ENCODE assay signal across 15 cellular contexts in genomic region chr14:91117960-91118359, GRCh38. TPM values are rescaled to one million over a fixed set of nuclear protein-coding genes. Genes with fewer than 3 reads are reported as not detected.
DNase-seq lines count a peak whose midpoint lies in the region; ATAC-seq and TF ChIP-seq lines count a peak whose summit lies in the region.
"Had no signal": no experiment of that assay in that cellular context is flagged by ENCODE, and none has a peak within 500 bp of the region (broad histone marks: within the 10 kb centered on the region; RNA-seq: fewer than 3 reads in every experiment).

No MANE protein-coding gene starts in this region.

- H3K9me3 Mint-ChIP-seq in activated CD8-positive, alpha-beta T cell treated with anti-CD3 and anti-CD28 coated beads for 36 hours: peaks cover 2% of the 10 kb centered on the region

- H3K4me1 ChIP-seq in right cardiac atrium (ENCODE audit: control insufficient read depth, insufficient read depth, low read length) (peaks cover 17% of the 10 kb centered on the region), esophagus muscularis mucosa (peaks cover 60 to 95% (median 88%) of the 10 kb centered on the region in 4 donors), spleen (peaks cover 26 to 95% (median 53%) of the 10 kb centered on the region in 6 donors)

- H3K36me3 Mint-ChIP-seq in activated CD8-positive, alpha-beta T cell treated with anti-CD3 and anti-CD28 coated beads for 36 hours (ENCODE audit: low read depth): peaks cover 60% of the 10 kb centered on the region

- H3K27me3 Mint-ChIP-seq in activated CD8-positive, alpha-beta T cell treated with anti-CD3 and anti-CD28 coated beads for 36 hours: no peaks in the 10 kb centered on the region

- H3K4me3 ChIP-seq in right cardiac atrium (ENCODE audit: low read length) (no peak overlapping the region), esophagus muscularis mucosa (no peak overlapping the region), spleen (no peak overlapping the region)
- H3K4me3 ChIP-seq: MG63, neural progenitor cell, thoracic aorta had no signal

- no peak overlapping the region for H3K27ac ChIP-seq in right cardiac atrium (ENCODE audit: low read length)
- peak overlapping the region in 3 of 4 donors; percentile 92 to 98 (median 97) for H3K27ac ChIP-seq in esophagus muscularis mucosa (replicated peaks in 1 of 4)
- peak overlapping the region in 3 of 8 donors; percentile 96 to 98 (median 97) for H3K27ac ChIP-seq in spleen
- H3K27ac ChIP-seq: neural progenitor cell, thoracic aorta had no signal

- intact Hi-C loops in Right ventricle myocardium inferior (cut with DNase I): no loop called here
- intact Hi-C loops in right cardiac atrium (cut with DNase I): no loop called here
- intact Hi-C loops in activated CD8-positive, alpha-beta T cell treated with anti-CD3 and anti-CD28 coated beads for 36 hours (cut with micrococcal nuclease): no loop called here
- intact Hi-C loops in esophagus muscularis mucosa (cut with DNase I): no loop called here
- intact Hi-C loops in spleen (cut with DNase I; ENCODE audit: low total_unique reads): no loop called here

- H3K4me1 Mint-ChIP-seq in activated CD8-positive, alpha-beta T cell treated with anti-CD3 and anti-CD28 coated beads for 36 hours (ENCODE audit: low read depth): peaks cover 56% of the 10 kb centered on the region

- H3K27me3 ChIP-seq in right cardiac atrium (ENCODE audit: control insufficient read depth, insufficient read depth) (no peaks in the 10 kb centered on the region), esophagus muscularis mucosa (no peaks in the 10 kb centered on the region), spleen (replicated peaks in 1 of 7) (no peaks in the 10 kb centered on the region)
- H3K27me3 ChIP-seq: MG63, neural progenitor cell had no signal

- TF ChIP-seq POLR2A in esophagus muscularis mucosa (IDR thresholded peaks at IDR 0.05; ENCODE audit: low read depth): no peak
- TF ChIP-seq POLR2A in spleen (IDR thresholded peaks at IDR 0.05): no peak

- H3K27ac Mint-ChIP-seq in activated CD8-positive, alpha-beta T cell treated with anti-CD3 and anti-CD28 coated beads for 36 hours: peak overlapping the region; percentile 92
- H3K27ac Mint-ChIP-seq: neural progenitor cell had no signal

- in situ Hi-C loops in ACHN (cut with HindIII; ENCODE audit: low pct_ligation_motif_present, low pct_unique_long_range_greater_than_20kb, low sequenced_read_pairs): no loop called here

- no peak for TF ChIP-seq CTCF in activated CD8-positive, alpha-beta T cell treated with anti-CD3 and anti-CD28 coated beads for 36 hours (IDR thresholded peaks at IDR 0.05)
- TF ChIP-seq CTCF in esophagus muscularis mucosa (IDR thresholded peaks at IDR 0.05) (no peak), spleen (IDR thresholded peaks at IDR 0.05 in 8 of 11, conservative IDR thresholded peaks at IDR 0.05 in 3 of 11) (no peak)

- CTCF ChIA-PET in activated CD8-positive, alpha-beta T cell treated with anti-CD3 and anti-CD28 coated beads for 36 hours (lab: Charles Lee): interaction anchor here (1.0 kb wide), 1 partner anchor 215 kb away, joined by 4 read pairs; no protein-coding TSS in a partner anchor

- H3K36me3 ChIP-seq in esophagus muscularis mucosa (peaks cover 0 to 6% (median 1%) of the 10 kb centered on the region in 4 donors), spleen (peaks cover 0 to 55% (median 3%) of the 10 kb centered on the region in 6 donors)
- H3K36me3 ChIP-seq: MG63, neural progenitor cell, thoracic aorta had no signal

- TF ChIP-seq EP300 in esophagus muscularis mucosa (IDR thresholded peaks at IDR 0.05): no peak

- DNase-seq in Right ventricle myocardium inferior (ENCODE audit: missing footprints): peak; percentile 9
- DNase-seq in right cardiac atrium: no peak
- no peak for DNase-seq in activated CD8-positive, alpha-beta T cell treated with anti-CD3 and anti-CD28 coated beads for 36 hours
- no peak for DNase-seq in esophagus muscularis mucosa (ENCODE audit: extremely low spot score)
- peak; percentile 7 for DNase-seq in spleen
- no peak for DNase-seq in ACHN
- DNase-seq: DMS79, MG63, NCI-H146, OCI-M1, SHP77 had no signal

- POLR2A ChIA-PET in activated CD8-positive, alpha-beta T cell treated with anti-CD3 and anti-CD28 coated beads for 36 hours (lab: Charles Lee): interaction anchor here (1.5 to 6.9 kb wide), 2 partner anchors 9 to 55 kb away, joined by 4 to 113 read pairs; partner anchors contain the start of gene RPS6KA5

- 94% methylated on average over 5 of the region's 5 CpGs for WGBS in right cardiac atrium
- 81% methylated on average over 5 of the region's 5 CpGs for WGBS in esophagus muscularis mucosa
- WGBS in spleen, 5 donors: 92 to 100% (median 96%) methylated on average over 4 to 5 of the region's 5 CpGs

- H3K9me3 ChIP-seq in right cardiac atrium (ENCODE audit: control insufficient read depth, low read length) (no peaks in the 10 kb centered on the region), esophagus muscularis mucosa (no peaks in the 10 kb centered on the region), spleen (peaks cover 0 to 4% (median 0%) of the 10 kb centered on the region in 8 donors)
- H3K9me3 ChIP-seq: MG63, thoracic aorta had no signal

- ATAC-seq in Right ventricle myocardium inferior (no peak), right cardiac atrium (no peak), GM18907 (IDR thresholded peaks at IDR 0.05; ENCODE audit: unreplicated experiment) (no peak), HG03378 (IDR thresholded peaks at IDR 0.05; ENCODE audit: unreplicated experiment) (no peak)
- ATAC-seq in activated CD8-positive, alpha-beta T cell treated with anti-CD3 and anti-CD28 coated beads for 36 hours: no peak

- no peak overlapping the region for H3K4me3 Mint-ChIP-seq in activated CD8-positive, alpha-beta T cell treated with anti-CD3 and anti-CD28 coated beads for 36 hours
- H3K4me3 Mint-ChIP-seq: neural progenitor cell had no signal

RNA-seq across cellular contexts. Expression of gene DGLUCY, which starts 4.1 kb away (rescaled TPM):
- total RNA-seq in Right ventricle myocardium inferior (202 TPM), right cardiac atrium (100 to 1,000 TPM; 145 to 208 (median 179) TPM), esophagus muscularis mucosa (10 to 100 TPM; 47.2 to 88.2 (median 66.5) TPM), spleen (100 to 1,000 TPM in 5 of 7 donors, 10 to 100 TPM in 2; 83.2 to 134 (median 106) TPM)
- polyA plus RNA-seq in right cardiac atrium (112 TPM), spleen (10 to 100 TPM; 24.1 to 42.9 (median 35.0) TPM)
- 10 to 100 TPM; 52.3 to 59.3 TPM for total RNA-seq in activated CD8-positive, alpha-beta T cell treated with anti-CD3 and anti-CD28 coated beads for 36 hours

RNA-seq across cellular contexts. Expression of gene RPS6KA5, which starts 57.5 kb away (rescaled TPM):
- 10.6 TPM for total RNA-seq in Right ventricle myocardium inferior
- 10 to 100 TPM in 3 of 4 donors, 1 to 10 TPM in 1; 9.9 to 15.5 (median 13.2) TPM for total RNA-seq in right cardiac atrium
- polyA plus RNA-seq in right cardiac atrium: 2.0 TPM
- 10 to 100 TPM; 12.8 to 12.9 TPM for total RNA-seq in activated CD8-positive, alpha-beta T cell treated with anti-CD3 and anti-CD28 coated beads for 36 hours
- total RNA-seq in esophagus muscularis mucosa: 10 to 100 TPM; 30.8 to 40.6 (median 35.0) TPM
- total RNA-seq in spleen: 10 to 100 TPM in 4 of 7 donors, 1 to 10 TPM in 3; 8.2 to 17.8 (median 14.6) TPM
- polyA plus RNA-seq in spleen: 1 to 10 TPM; 1.4 to 2.5 (median 1.7) TPM

Comparison
In these comparisons a context has a peak if more than half of its experiments do, and no peak if none do; other contexts are left out.
1. DNase-seq: peak in Right ventricle myocardium inferior (single experiment) and spleen (single experiment); none in right cardiac atrium (0 of 3), activated CD8-positive, alpha-beta T cell treated with anti-CD3 and anti-CD28 coated beads for 36 hours (single experiment), esophagus muscularis mucosa (single experiment) and ACHN (single experiment).